1 cellular context compared by ENCODE assay signal in the genomic region with DNA sequence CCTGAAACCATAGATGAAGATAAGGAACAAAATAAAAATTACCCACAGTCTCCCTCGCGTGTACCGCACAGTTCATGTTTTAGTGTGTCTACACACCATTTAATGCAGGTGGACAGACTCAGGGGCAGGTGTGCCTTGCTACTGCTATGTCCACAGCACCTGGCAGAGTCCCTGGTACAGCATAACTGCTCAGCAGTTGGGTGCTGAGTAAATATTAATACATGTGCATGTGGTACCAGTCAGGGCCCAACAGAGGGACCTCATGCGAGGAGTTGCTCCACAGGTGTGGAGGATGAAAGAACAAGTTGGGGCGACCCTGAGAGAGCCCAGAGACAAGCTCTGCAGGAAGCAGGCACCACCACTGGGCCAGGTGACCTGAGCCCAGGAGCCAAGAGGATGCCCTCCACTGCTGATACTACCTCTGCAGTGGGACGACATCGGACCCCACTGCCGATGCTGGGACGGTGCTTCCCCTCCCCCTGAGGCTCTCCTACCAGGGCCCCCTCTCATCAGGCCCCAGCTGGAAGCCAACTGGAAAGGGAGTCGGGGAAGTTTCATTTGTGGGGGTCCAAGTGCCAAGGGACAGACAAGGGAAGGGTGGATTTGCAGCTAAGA.
TF ChIP-seq lines count a peak whose summit lies in the region.

No MANE protein-coding gene starts in this region.

TF ChIP-seq in IMR-90, 13 proteins besides CTCF, POLR2A, EP300 and RAD21:
- no peak for TF ChIP-seq MXI1 (IDR thresholded peaks at IDR 0.05; ENCODE audit: borderline replicate concordance, low read depth, low read length)
- TF ChIP-seq CEBPB (IDR thresholded peaks at IDR 0.05; ENCODE audit: low read depth, low read length), result no peak
- no peak for TF ChIP-seq BHLHE40 (IDR thresholded peaks at IDR 0.05; ENCODE audit: low read depth, low read length)
- TF ChIP-seq CHD1 (IDR thresholded peaks at IDR 0.05; ENCODE audit: low read depth, low read length), result no peak
- no peak for TF ChIP-seq FOS (IDR thresholded peaks at IDR 0.05; ENCODE audit: low read depth, low read length)
- TF ChIP-seq RFX5 (IDR thresholded peaks at IDR 0.05; ENCODE audit: low read depth, low read length), result no peak
- no peak for TF ChIP-seq SMC3 (IDR thresholded peaks at IDR 0.05; ENCODE audit: low read depth, low read length)
- TF ChIP-seq, protein P1, sequence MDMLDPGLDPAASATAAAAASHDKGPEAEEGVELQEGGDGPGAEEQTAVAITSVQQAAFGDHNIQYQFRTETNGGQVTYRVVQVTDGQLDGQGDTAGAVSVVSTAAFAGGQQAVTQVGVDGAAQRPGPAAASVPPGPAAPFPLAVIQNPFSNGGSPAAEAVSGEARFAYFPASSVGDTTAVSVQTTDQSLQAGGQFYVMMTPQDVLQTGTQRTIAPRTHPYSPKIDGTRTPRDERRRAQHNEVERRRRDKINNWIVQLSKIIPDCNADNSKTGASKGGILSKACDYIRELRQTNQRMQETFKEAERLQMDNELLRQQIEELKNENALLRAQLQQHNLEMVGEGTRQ (IDR thresholded peaks at IDR 0.05; ENCODE audit: low read depth, low read length), result no peak
- TF ChIP-seq MAZ (IDR thresholded peaks at IDR 0.05; ENCODE audit: borderline replicate concordance, low read depth, low read length), result no peak
- TF ChIP-seq, protein P2, sequence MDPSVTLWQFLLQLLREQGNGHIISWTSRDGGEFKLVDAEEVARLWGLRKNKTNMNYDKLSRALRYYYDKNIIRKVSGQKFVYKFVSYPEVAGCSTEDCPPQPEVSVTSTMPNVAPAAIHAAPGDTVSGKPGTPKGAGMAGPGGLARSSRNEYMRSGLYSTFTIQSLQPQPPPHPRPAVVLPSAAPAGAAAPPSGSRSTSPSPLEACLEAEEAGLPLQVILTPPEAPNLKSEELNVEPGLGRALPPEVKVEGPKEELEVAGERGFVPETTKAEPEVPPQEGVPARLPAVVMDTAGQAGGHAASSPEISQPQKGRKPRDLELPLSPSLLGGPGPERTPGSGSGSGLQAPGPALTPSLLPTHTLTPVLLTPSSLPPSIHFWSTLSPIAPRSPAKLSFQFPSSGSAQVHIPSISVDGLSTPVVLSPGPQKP (IDR thresholded peaks at IDR 0.05; ENCODE audit: borderline replicate concordance, low read depth, low read length), result no peak
- TF ChIP-seq MAFK (IDR thresholded peaks at IDR 0.05; ENCODE audit: low read depth, low read length), result no peak
- TF ChIP-seq RCOR1 (IDR thresholded peaks at IDR 0.05; ENCODE audit: insufficient replicate concordance, low read length), result no peak
- no peak for TF ChIP-seq NFE2L2 (IDR thresholded peaks at IDR 0.05; ENCODE audit: low read depth, low read length)
